Comparison of ENCODE assay signal across 7 cellular contexts in the genomic region with DNA sequence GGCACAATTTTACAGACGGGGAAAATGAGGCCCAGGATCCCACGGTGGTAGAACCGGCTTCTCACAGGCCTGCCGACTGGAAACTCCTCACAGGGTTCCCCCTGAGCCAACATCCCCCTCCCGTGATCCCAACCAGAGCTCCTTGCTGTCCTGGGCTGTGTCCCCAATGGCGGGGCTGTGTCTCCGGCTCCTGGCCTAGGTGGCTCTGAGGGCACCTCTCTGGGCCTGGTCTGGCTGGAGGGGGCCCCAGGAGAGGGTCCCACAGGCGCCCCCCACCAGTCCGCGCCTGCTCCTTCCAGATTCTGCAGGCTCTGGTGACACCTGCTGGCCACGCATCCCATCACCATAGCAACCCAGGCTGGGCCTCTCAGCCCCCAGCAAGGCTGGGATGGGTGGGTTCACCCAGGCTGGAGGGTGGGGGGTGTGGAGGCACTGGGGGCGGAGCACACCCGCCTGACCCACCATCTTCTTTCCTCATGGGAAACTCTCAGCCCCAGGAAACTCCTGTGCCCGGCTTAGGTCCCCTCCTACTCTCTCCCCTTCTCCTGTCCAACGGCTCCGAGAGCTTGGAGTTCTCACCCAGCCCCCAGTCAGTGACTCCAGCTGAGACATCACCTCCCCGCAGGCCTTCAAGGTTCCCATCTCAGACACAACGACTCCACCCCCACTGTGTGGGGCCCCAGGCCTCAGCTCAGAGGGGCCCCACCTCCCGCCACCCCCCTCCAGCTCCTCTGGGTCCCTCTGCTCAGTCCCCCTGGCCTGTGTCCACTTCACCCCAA. TPM values are rescaled to one million over a fixed set of nuclear protein-coding genes. Genes with fewer than 3 reads are reported as not detected.
DNase-seq lines count a peak whose midpoint lies in the region; ATAC-seq and TF ChIP-seq lines count a peak whose summit lies in the region.

No MANE protein-coding gene starts in this region.

- peaks cover 0 to 31% (median 0%) of the 10 kb centered on the region in 3 donors for H3K4me1 ChIP-seq in gastroesophageal sphincter
- H3K4me1 ChIP-seq in ovary (ENCODE audit: insufficient read depth) = peaks cover 5% of the 10 kb centered on the region

- H3K9me3 ChIP-seq in gastroesophageal sphincter = no peaks in the 10 kb centered on the region
- H3K9me3 ChIP-seq in ovary = no peaks in the 10 kb centered on the region

- H3K27me3 ChIP-seq in gastroesophageal sphincter (no peaks in the 10 kb centered on the region), ovary (no peaks in the 10 kb centered on the region)

- peak; percentile 46 for TF ChIP-seq CTCF in GM12865 (IDR thresholded peaks at IDR 0.05; ENCODE audit: insufficient read depth, low read depth, low read length, missing control alignments)
- TF ChIP-seq CTCF in gastroesophageal sphincter (IDR thresholded peaks at IDR 0.05) = peak in 3 of 4 experiments; percentile 59 to 84 (median 60)
- TF ChIP-seq CTCF in ovary (IDR thresholded peaks at IDR 0.05) = peak; percentile 62 to 81 (median 77)

- H3K4me3 Mint-ChIP-seq in activated T-helper 17 cell treated with anti-CD3 and anti-CD28 coated beads, Interleukin-2, amount 50 U/mL, for 72 hours = no peak overlapping the region

- no peak for TF ChIP-seq POLR2A in gastroesophageal sphincter (IDR thresholded peaks at IDR 0.05)
- no peak for TF ChIP-seq POLR2A in ovary (IDR thresholded peaks at IDR 0.05)

- 20% methylated on average over 2 of the region's 19 CpGs; no CpG with 5 or more reads in 1 of the 2 donors for WGBS in gastroesophageal sphincter (ENCODE audit: low coverage in 1 of 2), 2 donors
- WGBS in ovary, 3 donors = 18 to 23% (median 22%) methylated on average over 19 of the region's 19 CpGs

- intact Hi-C loops in ovary (cut with DNase I) = loop anchor here (5.0 to 10.0 kb wide), 4 partner anchors 86 to 216 kb away; no protein-coding TSS in a partner anchor

- DNase-seq in GM12865 (ENCODE audit: low read depth) = peak; percentile 29
- DNase-seq in NCI-H2171 treated with DMSO at 0.1 percent for 48 hours (lab: John Stamatoyannopoulos, UW) = peak; percentile 24
- DNase-seq in ovary = peak; percentile 64 to 82 (median 78)
- DNase-seq in DMS153 (lab: John Stamatoyannopoulos, UW) = no peak
- no peak for DNase-seq in NOMO-1 treated with DMSO at 0.1 percent for 48 hours (lab: John Stamatoyannopoulos, UW; ENCODE audit: unreplicated experiment)

- ATAC-seq in activated T-helper 17 cell treated with anti-CD3 and anti-CD28 coated beads, Interleukin-2, amount 50 U/mL, for 72 hours (replicated peaks) = peak; percentile 40
- peak; percentile 63 for ATAC-seq in gastroesophageal sphincter

- H3K36me3 Mint-ChIP-seq in activated T-helper 17 cell treated with anti-CD3 and anti-CD28 coated beads, Interleukin-2, amount 50 U/mL, for 72 hours (ENCODE audit: low read depth) = no peaks in the 10 kb centered on the region

- H3K27ac ChIP-seq in gastroesophageal sphincter (no peak overlapping the region), ovary (no peak overlapping the region)

- H3K36me3 ChIP-seq in gastroesophageal sphincter (no peaks in the 10 kb centered on the region), ovary (no peaks in the 10 kb centered on the region)

- TF ChIP-seq EP300 in gastroesophageal sphincter (IDR thresholded peaks at IDR 0.05) (no peak), ovary (IDR thresholded peaks at IDR 0.05) (no peak)

- no peaks in the 10 kb centered on the region for H3K27me3 Mint-ChIP-seq in activated T-helper 17 cell treated with anti-CD3 and anti-CD28 coated beads, Interleukin-2, amount 50 U/mL, for 72 hours

- H3K27ac Mint-ChIP-seq in activated T-helper 17 cell treated with anti-CD3 and anti-CD28 coated beads, Interleukin-2, amount 50 U/mL, for 72 hours = no peak overlapping the region

- H3K9me3 Mint-ChIP-seq in activated T-helper 17 cell treated with anti-CD3 and anti-CD28 coated beads, Interleukin-2, amount 50 U/mL, for 72 hours = no peaks in the 10 kb centered on the region

- H3K4me1 Mint-ChIP-seq in activated T-helper 17 cell treated with anti-CD3 and anti-CD28 coated beads, Interleukin-2, amount 50 U/mL, for 72 hours = no peaks in the 10 kb centered on the region

- no peak overlapping the region for H3K4me3 ChIP-seq in GM12865 (ENCODE audit: low read depth, low read length)
- no peak overlapping the region for H3K4me3 ChIP-seq in gastroesophageal sphincter
- no peak overlapping the region for H3K4me3 ChIP-seq in ovary

RNA-seq across cellular contexts. Expression of a gene that starts 27.1 kb away (rescaled TPM):
- total RNA-seq in activated T-helper 17 cell treated with anti-CD3 and anti-CD28 coated beads, Interleukin-2, amount 50 U/mL, for 72 hours = 10 to 100 TPM; 46.3 to 49.2 TPM
- total RNA-seq in gastroesophageal sphincter (100 to 1,000 TPM in 3 of 4 donors, 10 to 100 TPM in 1; 87.6 to 218 (median 124) TPM), ovary (100 to 1,000 TPM in 4 of 7 donors, 10 to 100 TPM in 3; 48.6 to 153 (median 105) TPM)
- 10 to 100 TPM; 60.4 to 69.8 TPM for polyA plus RNA-seq in ovary

Comparison
In these comparisons a context has a peak if more than half of its experiments do, and no peak if none do; other contexts are left out.
1. DNase-seq: peak in GM12865 (single experiment), NCI-H2171 treated with DMSO at 0.1 percent for 48 hours (single experiment) and ovary (5 of 5); none in DMS153 (single experiment) and NOMO-1 treated with DMSO at 0.1 percent for 48 hours (single experiment).
2. Peak in every context shown above with its lines, with median percentiles within 50 percentile points of each other: CTCF ChIP-seq.